In genomic region chr12:85424581-85425348, GRCh38 we compare ENCODE assay signal across 7 cellular contexts.
DNase-seq lines count a peak whose midpoint lies in the region; ATAC-seq and TF ChIP-seq lines count a peak whose summit lies in the region.

No MANE protein-coding gene starts in this region.

- no peak overlapping the region for H3K27ac Mint-ChIP-seq in neural crest cell (ENCODE audit: unreplicated experiment)

- in situ Hi-C loops in GM13977 (cut with MboI; ENCODE audit: low pct_unique_long_range_greater_than_20kb, low sequenced_read_pairs, unreplicated experiment) = no loop called here

- no peak overlapping the region for H3K4me3 Mint-ChIP-seq in neural crest cell

- ATAC-seq in GM21723 (IDR thresholded peaks at IDR 0.05; ENCODE audit: unreplicated experiment) = peak; percentile 94

- TF ChIP-seq CTCF in GM13977 (IDR thresholded peaks at IDR 0.05; ENCODE audit: extremely low read depth, insufficient read depth, missing control alignments) (peak; percentile 51), neural crest cell (conservative IDR thresholded peaks at IDR 0.05) (peak; percentile 68)

- H3K36me3 Mint-ChIP-seq in neural crest cell (ENCODE audit: low read depth) = no peaks in the 10 kb centered on the region

- peaks cover 2% of the 10 kb centered on the region for H3K27me3 Mint-ChIP-seq in neural crest cell (ENCODE audit: low read depth)

- H3K4me1 Mint-ChIP-seq in neural crest cell = no peaks in the 10 kb centered on the region

- DNase-seq in GM13977 (ENCODE audit: low spot score) = peak; percentile 9
- DNase-seq in KG1 (lab: John Stamatoyannopoulos, UW) = peak; percentile 18
- peak; percentile 30 for DNase-seq in amniotic epithelial cell (ENCODE audit: low read depth)
- DNase-seq in neural crest cell (ENCODE audit: low read depth, low spot score) = peak; percentile 18
- no peak for DNase-seq in glomerular visceral epithelial cell (ENCODE audit: extremely low spot score)
- DNase-seq in Ammon's horn (ENCODE audit: low spot score) = no peak

- H3K9me3 Mint-ChIP-seq in neural crest cell = peaks cover 3% of the 10 kb centered on the region

Comparison
In these comparisons a context has a peak if more than half of its experiments do, and no peak if none do; other contexts are left out.
1. DNase-seq: peak in GM13977 (single experiment), KG1 (single experiment), amniotic epithelial cell (single experiment) and neural crest cell (single experiment); none in glomerular visceral epithelial cell (single experiment) and Ammon's horn (single experiment).